In genomic region chr4:86959588-86960500, GRCh38 we compare ENCODE assay signal across 13 cellular contexts. TPM values are rescaled to one million over a fixed set of nuclear protein-coding genes. Genes with fewer than 3 reads are reported as not detected.
DNase-seq lines count a peak whose midpoint lies in the region; ATAC-seq and TF ChIP-seq lines count a peak whose summit lies in the region.
"Had no signal": no experiment of that assay in that cellular context is flagged by ENCODE, and none has a peak within 500 bp of the region (broad histone marks: within the 10 kb centered on the region; RNA-seq: fewer than 3 reads in every experiment).

No MANE protein-coding gene starts in this region.

- in situ Hi-C loops in transverse colon (cut with MboI; ENCODE audit: low pct_ligation_motif_present in 1 of 4, low pct_unique_long_range_greater_than_20kb in 1 of 4, low sequenced_read_pairs in 3 of 4) = no loop called here

- ATAC-seq in heart left ventricle (no peak), Right ventricle myocardium superior (ENCODE audit: poor library complexity) (no peak)

- H3K4me3 ChIP-seq in heart left ventricle (no peak overlapping the region), WERI-Rb-1 (ENCODE audit: low read depth, low read length) (no peak overlapping the region), iPS-20b (ENCODE audit: low read length) (peak overlapping the region; percentile 46), transverse colon (no peak overlapping the region), MG63 (no peak overlapping the region)
- H3K4me3 ChIP-seq: ovary had no signal

- H3K27me3 ChIP-seq in heart left ventricle (no peaks in the 10 kb centered on the region), WERI-Rb-1 (ENCODE audit: insufficient read depth, low read depth, severe bottlenecking) (no peaks in the 10 kb centered on the region), iPS-20b (ENCODE audit: insufficient read depth, low read length) (no peaks in the 10 kb centered on the region), transverse colon (no peaks in the 10 kb centered on the region), MG63 (no peaks in the 10 kb centered on the region)
- H3K27me3 ChIP-seq: ovary had no signal

- H3K36me3 ChIP-seq in heart left ventricle = peaks cover 0 to 4% (median 0%) of the 10 kb centered on the region in 9 donors
- H3K36me3 ChIP-seq in WERI-Rb-1 = no peaks in the 10 kb centered on the region
- H3K36me3 ChIP-seq in iPS-20b (ENCODE audit: insufficient read depth, low read depth, low read length) = peaks cover 6% of the 10 kb centered on the region; the same call in 1 of the 2 replicates
- H3K36me3 ChIP-seq in transverse colon = no peaks in the 10 kb centered on the region
- H3K36me3 ChIP-seq in MG63 = no peaks in the 10 kb centered on the region
- H3K36me3 ChIP-seq: ovary had no signal

- peak overlapping the region; percentile 76 for H3K9ac ChIP-seq in iPS-20b (ENCODE audit: low read depth, low read length)

- 58 to 73% (median 64%) methylated on average over 11 of the region's 11 CpGs for WGBS in heart left ventricle, 4 donors
- WGBS in transverse colon (ENCODE audit: low coverage in 1 of 2), 2 donors = 77 to 79% methylated on average over 6 to 11 of the region's 11 CpGs

- H3K27ac ChIP-seq in heart left ventricle (peak overlapping the region in 7 of 12 donors; percentile 7 to 69 (median 31)), WERI-Rb-1 (peak overlapping the region; percentile 36; the same call in 1 of the 2 replicates), iPS-20b (ENCODE audit: low read length) (peak overlapping the region; percentile 83), transverse colon (peak overlapping the region; percentile 33 to 69 (median 51))

- no peak for TF ChIP-seq POLR2A in heart left ventricle (IDR thresholded peaks at IDR 0.05)
- TF ChIP-seq POLR2A in transverse colon (IDR thresholded peaks at IDR 0.05) = no peak

- no peak for TF ChIP-seq EP300 in transverse colon (IDR thresholded peaks at IDR 0.05; ENCODE audit: low read depth)

- H3K4me1 ChIP-seq in heart left ventricle = peaks cover 0 to 55% (median 23%) of the 10 kb centered on the region in 12 donors
- peaks cover 61% of the 10 kb centered on the region for H3K4me1 ChIP-seq in iPS-20b (ENCODE audit: insufficient read depth, low read length)
- H3K4me1 ChIP-seq in transverse colon = peaks cover 20 to 51% (median 37%) of the 10 kb centered on the region in 4 donors

- TF ChIP-seq CTCF in heart left ventricle (IDR thresholded peaks at IDR 0.05) (no peak), WERI-Rb-1 (IDR thresholded peaks at IDR 0.05; ENCODE audit: low read depth, low read length) (no peak), transverse colon (IDR thresholded peaks at IDR 0.05) (no peak)

- H3K9me3 ChIP-seq in heart left ventricle (no peaks in the 10 kb centered on the region), WERI-Rb-1 (ENCODE audit: severe bottlenecking) (no peaks in the 10 kb centered on the region), iPS-20b (ENCODE audit: insufficient read depth, low read depth, low read length) (no peaks in the 10 kb centered on the region), transverse colon (no peaks in the 10 kb centered on the region), MG63 (no peaks in the 10 kb centered on the region)
- H3K9me3 ChIP-seq: ovary had no signal

- DNase-seq in heart left ventricle (no peak), Right ventricle myocardium superior (no peak), WERI-Rb-1 (no peak), transverse colon (no peak), HuH-7.5 (ENCODE audit: low spot score) (no peak), MG63 (no peak), NCI-H1694 (lab: John Stamatoyannopoulos, UW) (no peak)
- DNase-seq: activated CD4-positive, alpha-beta T cell treated with anti-CD3 and anti-CD28 coated beads, Interleukin-2, amount 10 ng/mL, durations not matched to agents 7 days and 5 days; activated naive CD4-positive, alpha-beta T cell treated with anti-CD3 and anti-CD28 coated beads, Interleukin-2, amount 50 U/mL, for 16 hours; ovary; SHP77 treated with DMSO at 0.1 percent for 48 hours; stimulated activated CD4-positive, alpha-beta T cell treated with anti-CD3 and anti-CD28 coated beads, Interleukin-2, amount 100 ng/mL, for 48 hours had no signal

- intact Hi-C loops in heart left ventricle (cut with DNase I) (no loop called here), Right ventricle myocardium superior (cut with DNase I) (no loop called here), transverse colon (cut with DNase I; ENCODE audit: low total_unique reads) (no loop called here)

RNA-seq across cellular contexts. Expression of gene AFF1, which starts 25.0 kb away (rescaled TPM):
- 10 to 100 TPM; 55.8 to 96.5 (median 73.3) TPM for total RNA-seq in heart left ventricle
- polyA plus RNA-seq in heart left ventricle = 10 to 100 TPM; 51.8 to 72.8 TPM
- 60.5 TPM for total RNA-seq in Right ventricle myocardium superior
- 100 to 1,000 TPM in 1 of 4 donors, 10 to 100 TPM in 3; 77.1 to 151 (median 97.0) TPM for total RNA-seq in transverse colon
- 0.47 and 1.1 TPM in 2 replicates for total RNA-seq in MG63 (2014; rRNA removed; shearing (Covaris generic); ENCODE audit: low replicate concordance)

Comparison
In these comparisons a context has a peak if more than half of its experiments do, and no peak if none do; other contexts are left out.
1. H3K27ac ChIP-seq: peak in every context shown above with its lines; median percentile 83 in iPS-20b; 51 in transverse colon; 36 in WERI-Rb-1; 31 in heart left ventricle.
2. RNA of gene AFF1, which starts 25.0 kb away (total RNA-seq): 77.1 to 151 TPM in transverse colon, 55.8 to 96.5 TPM in heart left ventricle and 60.5 TPM in Right ventricle myocardium superior (single experiment); 0.47 to 1.1 TPM in MG63; every median in the first group is over 10 times any median in the second.